16 cellular contexts compared by ENCODE assay signal in the genomic region with DNA sequence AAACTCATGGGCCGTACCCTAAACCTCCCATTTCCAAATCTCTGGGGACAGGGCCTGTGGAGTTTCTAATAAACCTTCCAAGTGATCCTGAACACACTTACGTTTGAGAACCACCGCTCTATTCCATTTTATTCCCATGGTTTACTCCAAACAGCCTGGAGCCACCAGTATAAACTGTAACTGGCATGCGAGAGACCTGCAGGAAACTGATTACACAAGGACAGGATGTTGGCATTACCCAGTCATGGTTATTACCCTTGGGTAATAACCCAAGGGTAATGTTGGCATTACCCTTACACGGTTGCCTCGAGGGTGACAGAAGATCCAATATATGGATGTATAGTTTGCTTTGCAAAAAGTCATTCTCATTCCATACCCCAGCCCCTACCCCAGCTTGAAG. TPM values are rescaled to one million over a fixed set of nuclear protein-coding genes. Genes with fewer than 3 reads are reported as not detected.
DNase-seq lines count a peak whose midpoint lies in the region; ATAC-seq and TF ChIP-seq lines count a peak whose summit lies in the region.
"Had no signal": no experiment of that assay in that cellular context is flagged by ENCODE, and none has a peak within 500 bp of the region (broad histone marks: within the 10 kb centered on the region; RNA-seq: fewer than 3 reads in every experiment).

No MANE protein-coding gene starts in this region.

- dilution Hi-C loops in IMR-90 (cut with HindIII; ENCODE audit: low sequenced_read_pairs, unreplicated experiment) = no loop called here

- TF ChIP-seq POLR2A in IMR-90 (IDR thresholded peaks at IDR 0.05; ENCODE audit: low read depth, low read length) (no peak), right lobe of liver (IDR thresholded peaks at IDR 0.05) (no peak)

- peak overlapping the region; percentile 47; the same call in 1 of the 2 replicates for H2BK20ac ChIP-seq in IMR-90 (ENCODE audit: low read depth, low read length)

- H3K4me1 ChIP-seq in IMR-90 (ENCODE audit: control insufficient read depth, insufficient read depth, low read length) = peaks cover 11% of the 10 kb centered on the region
- no peaks in the 10 kb centered on the region for H3K4me1 ChIP-seq in right lobe of liver
- H3K4me1 ChIP-seq: BLaER1 had no signal

- no peak overlapping the region for H2AFZ ChIP-seq in IMR-90 (replicated peaks; ENCODE audit: low read length, poor library complexity)

- POLR2A ChIA-PET in IMR-90 (lab: Charles Lee; ENCODE audit: unreplicated experiment) = no interaction called here

- H3K4me1 Mint-ChIP-seq in memory B cell = no peaks in the 10 kb centered on the region
- H3K4me1 Mint-ChIP-seq: CD8-positive, alpha-beta memory T cell had no signal

- no peak overlapping the region for H2AK5ac ChIP-seq in IMR-90 (ENCODE audit: low read depth, low read length)

- no peaks in the 10 kb centered on the region for H3K36me3 Mint-ChIP-seq in memory B cell
- H3K36me3 Mint-ChIP-seq: CD8-positive, alpha-beta memory T cell had no signal

- H4K91ac ChIP-seq in IMR-90 (ENCODE audit: insufficient read depth, low read depth, low read length) = no peak overlapping the region

- WGBS in IMR-90 (ENCODE audit: extremely low coverage in 2 of 2, insufficient read length in 1 of 2), 2 experiments = no CpG with 5 or more reads among the region's 6 CpGs
- 57% methylated on average over 5 of the region's 6 CpGs for WGBS in right lobe of liver (ENCODE audit: insufficient coverage, low coverage, low lambda C conversion rate, missing lambda C conversion rate)

- no peak for TF ChIP-seq CTCF in IMR-90 (conservative IDR thresholded peaks at IDR 0.05; ENCODE audit: low read depth, low read length)
- TF ChIP-seq CTCF in right lobe of liver (IDR thresholded peaks at IDR 0.05) = no peak

- no peaks in the 10 kb centered on the region for H3K9me3 Mint-ChIP-seq in memory B cell
- H3K9me3 Mint-ChIP-seq: CD8-positive, alpha-beta memory T cell had no signal

- H3K36me3 ChIP-seq in IMR-90 (ENCODE audit: control insufficient read depth, insufficient read depth, low read length) = no peaks in the 10 kb centered on the region
- H3K36me3 ChIP-seq in right lobe of liver = no peaks in the 10 kb centered on the region
- H3K36me3 ChIP-seq: BLaER1, SJSA1 had no signal

- DNase-seq in A172 (ENCODE audit: low spot score) (peak; percentile 60), IMR-90 (no peak), T1000 (lab: John Stamatoyannopoulos, UW) (peak; percentile 7), memory B cell (ENCODE audit: low spot score in 2 of 2) (no peak), right lobe of liver (no peak), NCI-H748 (lab: John Stamatoyannopoulos, UW; ENCODE audit: unreplicated experiment) (no peak)
- DNase-seq in stimulated activated CD4-positive, alpha-beta T cell treated with anti-CD3 and anti-CD28 coated beads, Interleukin-12 subunit alpha, Interleukin-12 subunit beta, amount 100 ng/mL, for 4 hours = no peak
- no peak for DNase-seq in activated CD4-positive, alpha-beta T cell treated with anti-CD3 and anti-CD28 coated beads for 1 hour
- DNase-seq: 8988T; CD8-positive, alpha-beta memory T cell; NCI-H187 treated with DMSO at 0.1 percent for 48 hours; NCI-H446; NCI-H748 treated with DMSO at 0.1 percent for 48 hours; OCI-M1 had no signal

- H3K9me3 ChIP-seq in IMR-90 (ENCODE audit: control insufficient read depth, insufficient read depth, low read length) = no peaks in the 10 kb centered on the region
- no peaks in the 10 kb centered on the region for H3K9me3 ChIP-seq in right lobe of liver
- H3K9me3 ChIP-seq: BLaER1, SJSA1 had no signal

- H3K23ac ChIP-seq in IMR-90 (ENCODE audit: low read depth, low read length) = no peak overlapping the region

- no peaks in the 10 kb centered on the region for H3K27me3 Mint-ChIP-seq in memory B cell

- no peak overlapping the region for H4K5ac ChIP-seq in IMR-90 (ENCODE audit: low read depth, low read length)

- intact Hi-C loops in IMR-90 (cut with micrococcal nuclease) (no loop called here), right lobe of liver (cut with DNase I) (no loop called here)

- H2BK120ac ChIP-seq in IMR-90 (ENCODE audit: low read depth, low read length) = peak overlapping the region; percentile 16; the same call in 1 of the 2 replicates

- no peak overlapping the region; the same call in 1 of the 2 replicates for H3K4ac ChIP-seq in IMR-90 (ENCODE audit: low read depth, low read length)

- H3K56ac ChIP-seq in IMR-90 (ENCODE audit: extremely low read depth, insufficient read depth, low read length) = no peak overlapping the region

- peak overlapping the region; percentile 39 for H2AK9ac ChIP-seq in IMR-90 (replicated peaks; ENCODE audit: low read depth, low read length, poor library complexity)

- no peaks in the 10 kb centered on the region for H4K20me1 ChIP-seq in IMR-90 (ENCODE audit: insufficient read depth, low read length)
- H4K20me1 ChIP-seq: BLaER1 had no signal

- no peaks in the 10 kb centered on the region for H3K79me1 ChIP-seq in IMR-90 (ENCODE audit: low read depth in 1 of 2, low read length in 2 of 2)

- no peak overlapping the region for H4K8ac ChIP-seq in IMR-90 (ENCODE audit: low read depth in 2 of 2, low read length in 2 of 2)

- no peak for TF ChIP-seq RAD21 in IMR-90 (IDR thresholded peaks at IDR 0.05; ENCODE audit: low read length)

- H3K4me2 ChIP-seq in IMR-90 (ENCODE audit: low read depth, low read length) = no peak overlapping the region
- H3K4me2 ChIP-seq: BLaER1 had no signal

- no peak overlapping the region for H3K14ac ChIP-seq in IMR-90 (replicated peaks; ENCODE audit: low read depth, low read length)

- H3K9me1 ChIP-seq in IMR-90 (ENCODE audit: insufficient read depth, low read length) = peaks cover 4% of the 10 kb centered on the region

- in situ Hi-C loops in IMR-90 (cut with MboI; ENCODE audit: low sequenced_read_pairs) = loop anchor here (10.0 kb wide), 1 partner anchor 185 kb away; a partner anchor contains a TSS

- no peaks in the 10 kb centered on the region for H3K27me3 ChIP-seq in IMR-90 (ENCODE audit: control insufficient read depth, insufficient read depth, low read length)
- no peaks in the 10 kb centered on the region for H3K27me3 ChIP-seq in right lobe of liver
- H3K27me3 ChIP-seq: BLaER1, SJSA1 had no signal

- H3K27ac Mint-ChIP-seq in memory B cell = peak overlapping the region; percentile 50
- H3K27ac Mint-ChIP-seq: CD8-positive, alpha-beta memory T cell had no signal

- H3K4me3 ChIP-seq in IMR-90 (ENCODE audit: insufficient read depth, low read depth, low read length) (no peak overlapping the region), right lobe of liver (no peak overlapping the region)
- H3K4me3 ChIP-seq: BLaER1, SJSA1 had no signal

- no peak overlapping the region for H3K9ac ChIP-seq in IMR-90 (ENCODE audit: low read depth, low read length)
- H3K9ac ChIP-seq: BLaER1 had no signal

- BruUV-seq in IMR-90 (replicated peaks; lab: Mats Ljungman, UMichigan) = no TSS peak

- H3K27ac ChIP-seq in IMR-90 (ENCODE audit: insufficient read depth, low read length) (no peak overlapping the region), right lobe of liver (no peak overlapping the region)
- H3K27ac ChIP-seq: BLaER1, SJSA1 had no signal

- CTCF ChIA-PET in IMR-90 (lab: Yijun Ruan, JAX) = interaction anchor here (0.5 kb wide), 1 partner anchor 1335 kb away, joined by 3 read pairs; no protein-coding TSS in a partner anchor

- H2BK5ac ChIP-seq in IMR-90 (ENCODE audit: low read depth, low read length, poor library complexity, severe bottlenecking) = no peak overlapping the region

- no peak for ATAC-seq in IMR-90 (ENCODE audit: low read depth)
- ATAC-seq in memory B cell (ENCODE audit: low read depth) = no peak
- no peak for ATAC-seq in right lobe of liver

- H3K4me3 Mint-ChIP-seq in memory B cell = no peak overlapping the region
- H3K4me3 Mint-ChIP-seq: CD8-positive, alpha-beta memory T cell had no signal

- no peak overlapping the region for H3K18ac ChIP-seq in IMR-90 (ENCODE audit: low read depth, low read length)

- H2BK15ac ChIP-seq in IMR-90 (ENCODE audit: low read depth, low read length) = no peak overlapping the region; the same call in 2 of the 3 replicates

TF ChIP-seq in IMR-90, 13 proteins besides CTCF, POLR2A, EP300 and RAD21 (continues in another document):
- TF ChIP-seq MAFK (IDR thresholded peaks at IDR 0.05; ENCODE audit: low read depth, low read length) (no peak), RFX5 (IDR thresholded peaks at IDR 0.05; ENCODE audit: low read depth, low read length) (no peak), CHD1 (IDR thresholded peaks at IDR 0.05; ENCODE audit: low read depth, low read length) (no peak), CEBPB (IDR thresholded peaks at IDR 0.05; ENCODE audit: low read depth, low read length) (no peak), MAZ (IDR thresholded peaks at IDR 0.05; ENCODE audit: borderline replicate concordance, low read depth, low read length) (no peak), SMC3 (IDR thresholded peaks at IDR 0.05; ENCODE audit: low read depth, low read length) (no peak), FOS (IDR thresholded peaks at IDR 0.05; ENCODE audit: low read depth, low read length) (no peak), NFE2L2 (IDR thresholded peaks at IDR 0.05; ENCODE audit: low read depth, low read length) (no peak), RCOR1 (IDR thresholded peaks at IDR 0.05; ENCODE audit: insufficient replicate concordance, low read length) (no peak)
- TF ChIP-seq, protein P1, sequence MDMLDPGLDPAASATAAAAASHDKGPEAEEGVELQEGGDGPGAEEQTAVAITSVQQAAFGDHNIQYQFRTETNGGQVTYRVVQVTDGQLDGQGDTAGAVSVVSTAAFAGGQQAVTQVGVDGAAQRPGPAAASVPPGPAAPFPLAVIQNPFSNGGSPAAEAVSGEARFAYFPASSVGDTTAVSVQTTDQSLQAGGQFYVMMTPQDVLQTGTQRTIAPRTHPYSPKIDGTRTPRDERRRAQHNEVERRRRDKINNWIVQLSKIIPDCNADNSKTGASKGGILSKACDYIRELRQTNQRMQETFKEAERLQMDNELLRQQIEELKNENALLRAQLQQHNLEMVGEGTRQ (IDR thresholded peaks at IDR 0.05; ENCODE audit: low read depth, low read length) = no peak
- TF ChIP-seq, protein P2, sequence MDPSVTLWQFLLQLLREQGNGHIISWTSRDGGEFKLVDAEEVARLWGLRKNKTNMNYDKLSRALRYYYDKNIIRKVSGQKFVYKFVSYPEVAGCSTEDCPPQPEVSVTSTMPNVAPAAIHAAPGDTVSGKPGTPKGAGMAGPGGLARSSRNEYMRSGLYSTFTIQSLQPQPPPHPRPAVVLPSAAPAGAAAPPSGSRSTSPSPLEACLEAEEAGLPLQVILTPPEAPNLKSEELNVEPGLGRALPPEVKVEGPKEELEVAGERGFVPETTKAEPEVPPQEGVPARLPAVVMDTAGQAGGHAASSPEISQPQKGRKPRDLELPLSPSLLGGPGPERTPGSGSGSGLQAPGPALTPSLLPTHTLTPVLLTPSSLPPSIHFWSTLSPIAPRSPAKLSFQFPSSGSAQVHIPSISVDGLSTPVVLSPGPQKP (IDR thresholded peaks at IDR 0.05; ENCODE audit: borderline replicate concordance, low read depth, low read length) = no peak

RNA-seq across cellular contexts. Expression of a gene that starts 37.0 kb away (rescaled TPM):
- total RNA-seq in A172 (2014; rRNA removed; shearing (Covaris generic)) = 91.4 and 112 TPM in 2 replicates
- total RNA-seq in IMR-90 (2012; rRNA removed) = 40.7 and 54.7 TPM in 2 replicates
- polyA plus RNA-seq in IMR-90 (2012; rRNA removed) = 49.6 and 62.6 TPM in 2 replicates
- polyA plus RNA-seq in IMR-90 (2012; cell fraction: cytosol; rRNA removed) = 14.5 and 14.6 TPM in 2 replicates
- polyA plus RNA-seq in IMR-90 (2012; cell fraction: nucleus; rRNA removed; ENCODE audit: low replicate concordance) = 7.3 and 43.8 TPM in 2 replicates
- 10 to 100 TPM; 22.7 to 49.2 (median 39.6) TPM for total RNA-seq in right lobe of liver

Comparison
In these comparisons a context has a peak if more than half of its experiments do, and no peak if none do; other contexts are left out.
1. DNase-seq: peak in A172 (single experiment) and T1000 (single experiment); none in IMR-90 (single experiment), memory B cell (0 of 2), right lobe of liver (0 of 3), NCI-H748 (single experiment), stimulated activated CD4-positive, alpha-beta T cell treated with anti-CD3 and anti-CD28 coated beads, Interleukin-12 subunit alpha, Interleukin-12 subunit beta, amount 100 ng/mL, for 4 hours (single experiment) and activated CD4-positive, alpha-beta T cell treated with anti-CD3 and anti-CD28 coated beads for 1 hour (single experiment).